Comparison of ENCODE assay signal across 9 cellular contexts in genomic region chr6:54291146-54291545, GRCh38. TPM values are rescaled to one million over a fixed set of nuclear protein-coding genes. Genes with fewer than 3 reads are reported as not detected.
DNase-seq lines count a peak whose midpoint lies in the region; ATAC-seq lines count a peak whose summit lies in the region.
"Had no signal": no experiment of that assay in that cellular context is flagged by ENCODE, and none has a peak within 500 bp of the region (broad histone marks: within the 10 kb centered on the region; RNA-seq: fewer than 3 reads in every experiment).

No MANE protein-coding gene starts in this region.

- ATAC-seq in GM19395 (IDR thresholded peaks at IDR 0.05; ENCODE audit: unreplicated experiment) (peak; percentile 74), HG03280 (IDR thresholded peaks at IDR 0.05; ENCODE audit: unreplicated experiment) (peak; percentile 59), left colon (no peak)

- peak; percentile 46 for DNase-seq in A172 (ENCODE audit: low spot score)
- DNase-seq in astrocyte of the hippocampus (ENCODE audit: low read depth, low spot score): peak; percentile 74
- no peak for DNase-seq in NCI-H524 (lab: John Stamatoyannopoulos, UW)
- DNase-seq in D341Med (ENCODE audit: low spot score): no peak
- no peak for DNase-seq in NCI-H1417 (lab: John Stamatoyannopoulos, UW)
- no peak for DNase-seq in left colon
- DNase-seq: DMS153 had no signal

- intact Hi-C loops in left colon (cut with DNase I, micrococcal nuclease): no loop called here

RNA-seq across cellular contexts. Expression of gene TINAG, which starts 17.1 kb away (rescaled TPM):
- not detected in 2 replicates for total RNA-seq in A172 (2014; rRNA removed; shearing (Covaris generic))
- total RNA-seq in left colon: 10 to 100 TPM; 41.6 to 48.0 TPM

Comparison
In these comparisons a context has a peak if more than half of its experiments do, and no peak if none do; other contexts are left out.
1. DNase-seq: peak in A172 (single experiment) and astrocyte of the hippocampus (single experiment); none in NCI-H524 (0 of 2), D341Med (single experiment), NCI-H1417 (0 of 3) and left colon (0 of 2).
2. RNA of gene TINAG, which starts 17.1 kb away (total RNA-seq): 41.6 to 48.0 TPM in left colon; not detected in A172; every median in the first group is over 10 times any median in the second.